In the genomic region with DNA sequence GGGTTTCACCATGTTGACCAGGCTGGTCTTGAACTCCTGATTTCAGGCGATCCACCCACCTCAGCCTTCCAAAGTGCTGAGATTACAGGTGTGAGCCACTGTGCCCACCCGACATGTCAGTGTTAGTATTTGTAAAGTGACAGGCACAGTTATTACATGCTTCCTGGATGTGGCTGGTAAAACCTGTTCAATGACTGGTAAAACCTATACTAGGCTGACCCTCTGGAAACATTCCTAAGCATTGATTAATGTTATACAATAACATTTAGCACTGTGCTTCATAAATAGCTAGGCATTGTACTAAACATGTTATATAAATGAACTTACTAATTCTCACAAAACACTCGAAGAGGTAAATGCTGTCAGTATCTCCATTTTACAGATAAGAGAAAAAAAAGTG, we compare ENCODE assay signal across 31 cellular contexts. TPM values are rescaled to one million over a fixed set of nuclear protein-coding genes. Genes with fewer than 3 reads are reported as not detected.
DNase-seq lines count a peak whose midpoint lies in the region; ATAC-seq and TF ChIP-seq lines count a peak whose summit lies in the region.
"Had no signal": no experiment of that assay in that cellular context is flagged by ENCODE, and none has a peak within 500 bp of the region (broad histone marks: within the 10 kb centered on the region; RNA-seq: fewer than 3 reads in every experiment).

No MANE protein-coding gene starts in this region.

- H3K79me2 ChIP-seq in mammary epithelial cell (ENCODE audit: insufficient read depth, low read length), result no peaks in the 10 kb centered on the region

- H2AFZ ChIP-seq in mammary epithelial cell (ENCODE audit: low read depth, low read length), result peak overlapping the region; percentile 36

- POLR2A ChIA-PET in MCF 10A (lab: Yijun Ruan, JAX), result no interaction called here
- POLR2A ChIA-PET in RWPE1 (lab: Yijun Ruan, JAX; ENCODE audit: low non-redundant PET), result no interaction called here

- H3K9me3 ChIP-seq in mammary epithelial cell (replicated peaks; ENCODE audit: insufficient read depth, low read length) (no peaks in the 10 kb centered on the region), T-helper 17 cell (ENCODE audit: control insufficient read depth, low read length, poor library complexity, severe bottlenecking) (no peaks in the 10 kb centered on the region)
- H3K9me3 ChIP-seq: BLaER1 had no signal

- no peak overlapping the region for H3K4me3 Mint-ChIP-seq in MCF 10A (ENCODE audit: unreplicated experiment)
- no peak overlapping the region for H3K4me3 Mint-ChIP-seq in type B pancreatic cell
- no peak overlapping the region for H3K4me3 Mint-ChIP-seq in T-helper 17 cell
- H3K4me3 Mint-ChIP-seq: CD4-positive, CD25-positive, alpha-beta regulatory T cell had no signal

- H3K27ac ChIP-seq in mammary epithelial cell (ENCODE audit: insufficient read depth, low read depth, low read length) (no peak overlapping the region), RWPE1 (no peak overlapping the region), substantia nigra (ENCODE audit: low read depth, low read length, poor library complexity, severe bottlenecking) (no peak overlapping the region)
- H3K27ac ChIP-seq: BLaER1, HL-60 had no signal

- CTCF ChIA-PET in mammary epithelial cell (lab: Charles Lee; ENCODE audit: low non-redundant PET), result interaction anchor here (0.7 kb wide), 1 partner anchor 201 kb away, joined by 4 read pairs; no protein-coding TSS in a partner anchor
- CTCF ChIA-PET in MCF 10A (lab: Yijun Ruan, JAX), result interaction anchor here (0.6 to 14.6 kb wide), 4 partner anchors 72 to 193 kb away, joined by 3 to 404 read pairs (median 199); no protein-coding TSS in a partner anchor
- CTCF ChIA-PET in RWPE1 (lab: Yijun Ruan, JAX), result interaction anchor here (0.5 to 1.3 kb wide), 5 partner anchors 18 to 229 kb away, joined by 3 to 4 read pairs (median 3); no protein-coding TSS in a partner anchor

- H3K4me1 Mint-ChIP-seq in MCF 10A (ENCODE audit: insufficient read depth, unreplicated experiment) (peaks cover 3% of the 10 kb centered on the region), type B pancreatic cell (ENCODE audit: unreplicated experiment) (peaks cover 2% of the 10 kb centered on the region), T-helper 17 cell (peaks cover 2% of the 10 kb centered on the region)

- dilution Hi-C loops in mammary epithelial cell (cut with HindIII; ENCODE audit: low sequenced_read_pairs), result no loop called here

- H3K36me3 Mint-ChIP-seq in MCF 10A (ENCODE audit: insufficient read depth, unreplicated experiment), result no peaks in the 10 kb centered on the region
- no peaks in the 10 kb centered on the region for H3K36me3 Mint-ChIP-seq in type B pancreatic cell
- H3K36me3 Mint-ChIP-seq in T-helper 17 cell (ENCODE audit: low read depth), result peaks cover 7% of the 10 kb centered on the region
- H3K36me3 Mint-ChIP-seq: CD4-positive, CD25-positive, alpha-beta regulatory T cell had no signal

- H4K20me1 ChIP-seq in mammary epithelial cell (ENCODE audit: insufficient read depth, low read length), result no peaks in the 10 kb centered on the region
- H4K20me1 ChIP-seq: BLaER1 had no signal

- H3K27ac Mint-ChIP-seq in MCF 10A (ENCODE audit: low read depth, unreplicated experiment) (no peak overlapping the region), type B pancreatic cell (peak overlapping the region; percentile 16), T-helper 17 cell (no peak overlapping the region)
- H3K27ac Mint-ChIP-seq: CD4-positive, CD25-positive, alpha-beta regulatory T cell had no signal

- H3K9ac ChIP-seq in mammary epithelial cell (ENCODE audit: insufficient read depth, low read length), result no peak overlapping the region
- H3K9ac ChIP-seq: BLaER1 had no signal

- TF ChIP-seq POLR2A in GM18505 (IDR thresholded peaks at IDR 0.05; ENCODE audit: borderline replicate concordance, extremely low read depth, insufficient read depth, insufficient read length), result no peak

- peak; percentile 60 for DNase-seq in mammary epithelial cell
- no peak for DNase-seq in MCF 10A (ENCODE audit: unreplicated experiment)
- peak; percentile 46 for DNase-seq in RWPE1 (ENCODE audit: low spot score)
- peak; percentile 28 for DNase-seq in cerebellum (ENCODE audit: low spot score)
- DNase-seq in type B pancreatic cell (ENCODE audit: extremely low spot score, unreplicated experiment), result no peak
- DNase-seq in T-helper 17 cell, result no peak
- DNase-seq in substantia nigra (lab: John Stamatoyannopoulos, UW), result no peak
- DNase-seq: CD4-positive, CD25-positive, alpha-beta regulatory T cell; GDM1; Karpas-422; MV-4-11; NCI-H1105; NCI-H1436 treated with DMSO at 0.1 percent for 48 hours; NCI-H1930; NCI-H2107; NCI-H446; NCI-H524 treated with DMSO at 0.1 percent for 48 hours; NCI-H774; RPMI8226; SHP77 treated with DMSO at 0.1 percent for 48 hours had no signal

- no peaks in the 10 kb centered on the region for H3K27me3 ChIP-seq in mammary epithelial cell (ENCODE audit: insufficient read depth, low read length)
- H3K27me3 ChIP-seq: BLaER1 had no signal

- peaks cover 32% of the 10 kb centered on the region for H3K27me3 Mint-ChIP-seq in MCF 10A (ENCODE audit: insufficient read depth, unreplicated experiment)
- H3K27me3 Mint-ChIP-seq in type B pancreatic cell, result peaks cover 19% of the 10 kb centered on the region
- peaks cover 54% of the 10 kb centered on the region for H3K27me3 Mint-ChIP-seq in T-helper 17 cell

- H3K4me2 ChIP-seq in mammary epithelial cell (ENCODE audit: insufficient read depth, low read depth, low read length), result peak overlapping the region; percentile 17
- H3K4me2 ChIP-seq: BLaER1 had no signal

- no peak for ATAC-seq in T-helper 17 cell
- no peak for ATAC-seq in GM18505 (IDR thresholded peaks at IDR 0.05; ENCODE audit: unreplicated experiment)
- ATAC-seq: GM12878, HCT116, HepG2 had no signal

- H3K9me3 Mint-ChIP-seq in MCF 10A (ENCODE audit: unreplicated experiment) (no peaks in the 10 kb centered on the region), type B pancreatic cell (no peaks in the 10 kb centered on the region)
- H3K9me3 Mint-ChIP-seq: CD4-positive, CD25-positive, alpha-beta regulatory T cell had no signal

- TF ChIP-seq CTCF in mammary epithelial cell (conservative IDR thresholded peaks at IDR 0.05 in 1 of 2, IDR thresholded peaks at IDR 0.05 in 1 of 2; ENCODE audit: extremely low read depth in 1 of 2, insufficient read depth in 1 of 2, low read depth in 1 of 2, low read length in 2 of 2) (no peak), MCF 10A (IDR thresholded peaks at IDR 0.05; ENCODE audit: unreplicated experiment) (no peak), RWPE1 (conservative IDR thresholded peaks at IDR 0.05; ENCODE audit: low read depth) (no peak), type B pancreatic cell (conservative IDR thresholded peaks at IDR 0.05) (no peak)

- peaks cover 17% of the 10 kb centered on the region for H3K4me1 ChIP-seq in mammary epithelial cell (ENCODE audit: insufficient read depth, low read length)

- WGBS in mammary epithelial cell (ENCODE audit: low coverage, missing lambda C conversion rate), result 39% methylated on average over 3 of the region's 3 CpGs

- H3K36me3 ChIP-seq in mammary epithelial cell (ENCODE audit: insufficient read depth, low read length), result no peaks in the 10 kb centered on the region
- H3K36me3 ChIP-seq: BLaER1 had no signal

- intact Hi-C loops in mammary epithelial cell (cut with micrococcal nuclease) (loop anchor here (5.0 to 10.0 kb wide), 2 partner anchors 193 to 616 kb away; no protein-coding TSS in a partner anchor), MCF 10A (cut with micrococcal nuclease) (loop anchor here (10.0 kb wide), 1 partner anchor 403 kb away; no protein-coding TSS in a partner anchor)

- BruUV-seq in mammary epithelial cell (replicated peaks; lab: Mats Ljungman, UMichigan), result no TSS peak
- BruUV-seq in MCF 10A (replicated peaks; lab: Mats Ljungman, UMichigan), result no TSS peak

- H3K4me3 ChIP-seq in mammary epithelial cell (replicated peaks in 1 of 3; ENCODE audit: insufficient read depth in 1 of 3, low read depth in 2 of 3, low read length in 3 of 3), result no peak overlapping the region
- H3K4me3 ChIP-seq: BLaER1, GM12878 had no signal

- in situ Hi-C loops in mammary epithelial cell (cut with MboI; ENCODE audit: low sequenced_read_pairs in 2 of 2), result loop anchor here in 1 of 2 donors (10.0 kb wide), 1 partner anchor 163 kb away; no protein-coding TSS in a partner anchor

RNA-seq across cellular contexts. Expression of a gene that starts 20.9 kb away (rescaled TPM):
- total RNA-seq in mammary epithelial cell (1 to 10 TPM; 6.2 to 7.7 TPM), MCF 10A (2022) (3.0 and 5.2 TPM in 2 replicates), cerebellum (9.4 TPM), type B pancreatic cell (ENCODE audit: low replicate concordance) (3.7 and 4.2 TPM in 2 replicates), T-helper 17 cell (1 to 10 TPM; 2.2 to 3.0 TPM)
- polyA plus RNA-seq in mammary epithelial cell, result 2.3 TPM
- polyA minus RNA-seq in mammary epithelial cell, result 3.3 TPM
- total RNA-seq: HepG2 had no signal
- polyA plus RNA-seq: HepG2 had no signal

RNA-seq across cellular contexts. Expression of a gene that starts 23.3 kb away (rescaled TPM):
- total RNA-seq in mammary epithelial cell (under 1 TPM in 1 of 2 donors, not detected in 1; 0.33 TPM), MCF 10A (2022) (not detected in 2 replicates), cerebellum (1.7 TPM), type B pancreatic cell (ENCODE audit: low replicate concordance) (not detected in 2 replicates), T-helper 17 cell (not detected)
- 0.03 TPM for polyA plus RNA-seq in mammary epithelial cell
- not detected for polyA minus RNA-seq in mammary epithelial cell
- total RNA-seq: A172, H4, HepG2, HT1080, M059J had no signal
- polyA plus RNA-seq: AG04450, HepG2 had no signal

Comparison
In these comparisons a context has a peak if more than half of its experiments do, and no peak if none do; other contexts are left out.
1. DNase-seq: peak in mammary epithelial cell (single experiment), RWPE1 (single experiment) and cerebellum (single experiment); none in MCF 10A (single experiment), type B pancreatic cell (single experiment), T-helper 17 cell (0 of 3) and substantia nigra (0 of 49).